Comparison of ENCODE assay signal across 2 cellular contexts in the genomic region with DNA sequence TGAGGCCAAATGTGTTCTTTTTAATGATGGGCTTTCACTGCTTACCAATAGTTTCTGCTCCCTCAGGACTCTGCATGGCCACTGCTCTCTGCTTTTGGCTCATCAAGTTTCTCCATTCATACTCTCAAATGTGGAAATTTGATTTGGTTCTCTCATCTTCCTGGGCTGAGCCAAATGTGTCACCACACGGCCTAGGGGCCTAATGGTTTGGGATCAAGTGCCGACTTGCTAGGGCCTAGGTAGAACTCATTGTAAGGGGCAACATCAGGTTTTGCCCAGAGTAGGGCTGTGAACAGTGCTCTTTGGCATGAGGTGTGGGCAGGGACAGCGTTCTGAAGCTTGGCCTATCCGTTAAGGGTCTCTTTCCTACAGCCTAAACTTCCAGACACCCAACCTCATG.
TF ChIP-seq lines count a peak whose summit lies in the region.

No MANE protein-coding gene starts in this region.

TF ChIP-seq in A549, 52 proteins besides CTCF, POLR2A, EP300 and RAD21:
- TF ChIP-seq TP53 (CRISPR knock-in tag; IDR thresholded peaks at IDR 0.05) (no peak), RCOR1 (IDR thresholded peaks at IDR 0.05; ENCODE audit: low read depth, low read length) (no peak), ZC3H11A (IDR thresholded peaks at IDR 0.05) (no peak), FOXS1 (CRISPR knock-in tag; IDR thresholded peaks at IDR 0.05) (no peak), KDM1A (IDR thresholded peaks at IDR 0.05; ENCODE audit: low read depth) (no peak), ZNF302 (CRISPR knock-in tag; IDR thresholded peaks at IDR 0.05) (no peak), KDM5A (IDR thresholded peaks at IDR 0.05) (no peak), CEBPB (IDR thresholded peaks at IDR 0.05) (no peak), EHF (CRISPR knock-in tag; IDR thresholded peaks at IDR 0.05) (no peak), MYC (IDR thresholded peaks at IDR 0.05; ENCODE audit: borderline replicate concordance, low read length) (no peak)

TF ChIP-seq in K562, 482 proteins besides CTCF, POLR2A, EP300 and RAD21:
- no peak for TF ChIP-seq NFIX (CRISPR knock-in tag; IDR thresholded peaks at IDR 0.05; ENCODE audit: low read depth)
- TF ChIP-seq ZKSCAN3 (CRISPR knock-in tag; IDR thresholded peaks at IDR 0.05), result no peak
- TF ChIP-seq, protein P1, sequence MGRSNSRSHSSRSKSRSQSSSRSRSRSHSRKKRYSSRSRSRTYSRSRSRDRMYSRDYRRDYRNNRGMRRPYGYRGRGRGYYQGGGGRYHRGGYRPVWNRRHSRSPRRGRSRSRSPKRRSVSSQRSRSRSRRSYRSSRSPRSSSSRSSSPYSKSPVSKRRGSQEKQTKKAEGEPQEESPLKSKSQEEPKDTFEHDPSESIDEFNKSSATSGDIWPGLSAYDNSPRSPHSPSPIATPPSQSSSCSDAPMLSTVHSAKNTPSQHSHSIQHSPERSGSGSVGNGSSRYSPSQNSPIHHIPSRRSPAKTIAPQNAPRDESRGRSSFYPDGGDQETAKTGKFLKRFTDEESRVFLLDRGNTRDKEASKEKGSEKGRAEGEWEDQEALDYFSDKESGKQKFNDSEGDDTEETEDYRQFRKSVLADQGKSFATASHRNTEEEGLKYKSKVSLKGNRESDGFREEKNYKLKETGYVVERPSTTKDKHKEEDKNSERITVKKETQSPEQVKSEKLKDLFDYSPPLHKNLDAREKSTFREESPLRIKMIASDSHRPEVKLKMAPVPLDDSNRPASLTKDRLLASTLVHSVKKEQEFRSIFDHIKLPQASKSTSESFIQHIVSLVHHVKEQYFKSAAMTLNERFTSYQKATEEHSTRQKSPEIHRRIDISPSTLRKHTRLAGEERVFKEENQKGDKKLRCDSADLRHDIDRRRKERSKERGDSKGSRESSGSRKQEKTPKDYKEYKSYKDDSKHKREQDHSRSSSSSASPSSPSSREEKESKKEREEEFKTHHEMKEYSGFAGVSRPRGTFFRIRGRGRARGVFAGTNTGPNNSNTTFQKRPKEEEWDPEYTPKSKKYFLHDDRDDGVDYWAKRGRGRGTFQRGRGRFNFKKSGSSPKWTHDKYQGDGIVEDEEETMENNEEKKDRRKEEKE (IDR thresholded peaks at IDR 0.05; ENCODE audit: borderline replicate concordance in 1 of 2, control insufficient read depth in 1 of 2, low read depth in 2 of 2, low read length in 1 of 2), result no peak
- TF ChIP-seq HMG20A (CRISPR knock-in tag; conservative IDR thresholded peaks at IDR 0.05), result no peak
- no peak for TF ChIP-seq ETV5 (CRISPR knock-in tag; IDR thresholded peaks at IDR 0.05; ENCODE audit: low read depth)
- no peak for TF ChIP-seq MAFK (IDR thresholded peaks at IDR 0.05; ENCODE audit: low read length)
- TF ChIP-seq E2F6 (IDR thresholded peaks at IDR 0.05; ENCODE audit: borderline replicate concordance in 1 of 2, extremely low read depth in 1 of 2, insufficient read depth in 1 of 2, insufficient read length in 1 of 2, low read depth in 1 of 2, low read length in 1 of 2, poor library complexity in 1 of 2, severe bottlenecking in 1 of 2), result no peak
- no peak for TF ChIP-seq MBD2 (IDR thresholded peaks at IDR 0.05; ENCODE audit: borderline replicate concordance, low read depth)
- no peak for TF ChIP-seq ZNF551 (CRISPR knock-in tag; IDR thresholded peaks at IDR 0.05)
- no peak for TF ChIP-seq PURB (CRISPR knock-in tag; IDR thresholded peaks at IDR 0.05; ENCODE audit: low read depth)
- no peak for TF ChIP-seq NCOA2 (IDR thresholded peaks at IDR 0.05; ENCODE audit: partially characterized antibody in 2 of 2)
- TF ChIP-seq NFATC3 (IDR thresholded peaks at IDR 0.05), result no peak
- no peak for TF ChIP-seq CHD4 (IDR thresholded peaks at IDR 0.05; ENCODE audit: insufficient read depth, insufficient replicate concordance, low read depth, low read length, poor library complexity, severe bottlenecking)
